1 cellular context compared by ENCODE assay signal in genomic region chr2:110804433-110804832, GRCh38.
TF ChIP-seq lines count a peak whose summit lies in the region.

No MANE protein-coding gene starts in this region.

TF ChIP-seq in GM12878, 131 proteins besides CTCF, POLR2A, EP300 and RAD21 (continued from another document):
- TF ChIP-seq ATF2 (IDR thresholded peaks at IDR 0.05; ENCODE audit: low read length) = no peak
- TF ChIP-seq STAT3 (IDR thresholded peaks at IDR 0.05; ENCODE audit: low read depth, low read length) = no peak
- TF ChIP-seq CUX1 (IDR thresholded peaks at IDR 0.05; ENCODE audit: insufficient replicate concordance, low read depth, low read length) = no peak
- TF ChIP-seq BCLAF1 (IDR thresholded peaks at IDR 0.05) = no peak
- TF ChIP-seq NR2C1 (IDR thresholded peaks at IDR 0.05) = no peak
- no peak for TF ChIP-seq POLR2AphosphoS5 (IDR thresholded peaks at IDR 0.05; ENCODE audit: low read length)
- no peak for TF ChIP-seq REST (IDR thresholded peaks at IDR 0.05; ENCODE audit: low read depth, low read length)
